Comparison of ENCODE assay signal across 24 cellular contexts in genomic region chr11:113818426-113818825, GRCh38. TPM values are rescaled to one million over a fixed set of nuclear protein-coding genes. Genes with fewer than 3 reads are reported as not detected.
DNase-seq lines count a peak whose midpoint lies in the region; ATAC-seq and TF ChIP-seq lines count a peak whose summit lies in the region.
"Had no signal": no experiment of that assay in that cellular context is flagged by ENCODE, and none has a peak within 500 bp of the region (broad histone marks: within the 10 kb centered on the region; RNA-seq: fewer than 3 reads in every experiment).

No MANE protein-coding gene starts in this region.

- no peak for TF ChIP-seq POLR2A in breast epithelium (IDR thresholded peaks at IDR 0.05)

- no peak for ATAC-seq in naive thymus-derived CD8-positive, alpha-beta T cell
- ATAC-seq: CD8-positive, alpha-beta T cell; GM12878 had no signal

- peak; percentile 64 for DNase-seq in MCF 10A (ENCODE audit: unreplicated experiment)
- DNase-seq in breast epithelium (ENCODE audit: low spot score in 2 of 2), result no peak
- peak; percentile 4 for DNase-seq in choroid plexus epithelial cell (ENCODE audit: low read depth)
- DNase-seq in glomerular visceral epithelial cell (ENCODE audit: extremely low spot score), result peak; percentile 6
- DNase-seq in activated CD4-positive, CD25-positive, alpha-beta regulatory T cell (lab: John Stamatoyannopoulos, UW), result no peak
- DNase-seq in HuH-7.5 (ENCODE audit: low spot score), result no peak
- DNase-seq in naive thymus-derived CD8-positive, alpha-beta T cell, result no peak
- no peak for DNase-seq in ascending aorta (ENCODE audit: low spot score in 2 of 2)
- DNase-seq: 8988T; CD8-positive, alpha-beta T cell; DND-41; GDM1; IMR-90; NCI-H1436; NCI-H2029; NCI-H2171; NCI-H748 treated with DMSO at 0.1 percent for 48 hours; OCI-M1; SJCRH30 had no signal

- intact Hi-C loops in MCF 10A (cut with micrococcal nuclease) (no loop called here), breast epithelium (cut with DNase I; ENCODE audit: low total_unique reads) (no loop called here), ascending aorta (cut with DNase I) (no loop called here)

- H3K36me3 Mint-ChIP-seq in MCF 10A (ENCODE audit: insufficient read depth, unreplicated experiment), result peaks cover 31% of the 10 kb centered on the region
- peaks cover under 1 to 66% (median 41%) of the 10 kb centered on the region in 3 donors for H3K36me3 Mint-ChIP-seq in naive thymus-derived CD8-positive, alpha-beta T cell

- no peak overlapping the region for H3K27ac Mint-ChIP-seq in MCF 10A (ENCODE audit: low read depth, unreplicated experiment)
- peak overlapping the region in 1 of 10 donors; percentile 48 for H3K27ac Mint-ChIP-seq in naive thymus-derived CD8-positive, alpha-beta T cell
- H3K27ac Mint-ChIP-seq: CD8-positive, alpha-beta T cell had no signal

- H3K27me3 ChIP-seq in breast epithelium (no peaks in the 10 kb centered on the region), ascending aorta (no peaks in the 10 kb centered on the region)
- H3K27me3 ChIP-seq: BLaER1, SJCRH30 had no signal

- no peaks in the 10 kb centered on the region for H3K4me1 Mint-ChIP-seq in MCF 10A (ENCODE audit: insufficient read depth, unreplicated experiment)
- no peaks in the 10 kb centered on the region for H3K4me1 Mint-ChIP-seq in naive thymus-derived CD8-positive, alpha-beta T cell

- POLR2A ChIA-PET in MCF 10A (lab: Yijun Ruan, JAX), result no interaction called here
- POLR2A ChIA-PET in naive thymus-derived CD8-positive, alpha-beta T cell (lab: Charles Lee), result no interaction called here

- no peak overlapping the region for H3K4me3 Mint-ChIP-seq in MCF 10A (ENCODE audit: unreplicated experiment)
- no peak overlapping the region for H3K4me3 Mint-ChIP-seq in naive thymus-derived CD8-positive, alpha-beta T cell
- H3K4me3 Mint-ChIP-seq: CD8-positive, alpha-beta T cell had no signal

- no peaks in the 10 kb centered on the region for H3K9me3 ChIP-seq in breast epithelium
- H3K9me3 ChIP-seq in ascending aorta, result no peaks in the 10 kb centered on the region
- H3K9me3 ChIP-seq: BLaER1, SJCRH30 had no signal

- CTCF ChIA-PET in MCF 10A (lab: Yijun Ruan, JAX), result interaction anchor here (0.6 kb wide), 1 partner anchor 413 kb away, joined by 3 read pairs; no protein-coding TSS in a partner anchor

- no peak overlapping the region for H3K4me3 ChIP-seq in breast epithelium
- no peak overlapping the region for H3K4me3 ChIP-seq in choroid plexus epithelial cell (ENCODE audit: low read depth, low read length)
- no peak overlapping the region for H3K4me3 ChIP-seq in ascending aorta
- H3K4me3 ChIP-seq: BLaER1, GM12878, SJCRH30 had no signal

- H3K36me3 ChIP-seq in breast epithelium (no peaks in the 10 kb centered on the region), ascending aorta (peaks cover 25 to 50% of the 10 kb centered on the region in 2 donors)

- TF ChIP-seq CTCF in MCF 10A (IDR thresholded peaks at IDR 0.05; ENCODE audit: unreplicated experiment) (no peak), breast epithelium (IDR thresholded peaks at IDR 0.05) (no peak), choroid plexus epithelial cell (conservative IDR thresholded peaks at IDR 0.05; ENCODE audit: low read depth, low read length) (no peak), ascending aorta (IDR thresholded peaks at IDR 0.05) (no peak)

- no peaks in the 10 kb centered on the region for H3K4me1 ChIP-seq in breast epithelium
- no peaks in the 10 kb centered on the region for H3K4me1 ChIP-seq in ascending aorta
- H3K4me1 ChIP-seq: BLaER1, SJCRH30 had no signal

- no TSS peak for BruUV-seq in MCF 10A (replicated peaks; lab: Mats Ljungman, UMichigan)

- H3K27me3 Mint-ChIP-seq in MCF 10A (ENCODE audit: insufficient read depth, unreplicated experiment), result no peaks in the 10 kb centered on the region
- no peaks in the 10 kb centered on the region for H3K27me3 Mint-ChIP-seq in naive thymus-derived CD8-positive, alpha-beta T cell

- no peaks in the 10 kb centered on the region for H3K9me3 Mint-ChIP-seq in MCF 10A (ENCODE audit: unreplicated experiment)
- no peaks in the 10 kb centered on the region for H3K9me3 Mint-ChIP-seq in naive thymus-derived CD8-positive, alpha-beta T cell
- H3K9me3 Mint-ChIP-seq: CD8-positive, alpha-beta T cell had no signal

- H3K27ac ChIP-seq in breast epithelium, result no peak overlapping the region
- H3K27ac ChIP-seq in ascending aorta, result no peak overlapping the region
- H3K27ac ChIP-seq: BLaER1, RWPE1, SJCRH30 had no signal

RNA-seq across cellular contexts. Expression of gene CLDN25, which starts 38.8 kb away (rescaled TPM):
- total RNA-seq in MCF 10A (2022), result not detected in 2 replicates
- not detected for total RNA-seq in breast epithelium
- total RNA-seq in naive thymus-derived CD8-positive, alpha-beta T cell, result not detected
- polyA plus RNA-seq in naive thymus-derived CD8-positive, alpha-beta T cell, result not detected
- total RNA-seq in ascending aorta, result not detected
- total RNA-seq: CD8-positive, alpha-beta T cell; GM12878; H4; IMR-90; NCI-H460; SJCRH30 had no signal
- polyA plus RNA-seq: GM12878, IMR-90 had no signal

RNA-seq across cellular contexts. Expression of gene ZW10, which starts 44.9 kb away (rescaled TPM):
- total RNA-seq in MCF 10A (2022), result 14.7 and 14.9 TPM in 2 replicates
- total RNA-seq in breast epithelium, result 10 to 100 TPM; 11.5 to 20.8 (median 18.7) TPM
- total RNA-seq in naive thymus-derived CD8-positive, alpha-beta T cell, result 10 to 100 TPM in 1 of 2 experiments, 1 to 10 TPM in 1; 9.8 to 11.1 TPM
- 10 to 100 TPM; 14.7 to 16.3 (median 15.6) TPM for polyA plus RNA-seq in naive thymus-derived CD8-positive, alpha-beta T cell
- 12.3 TPM for total RNA-seq in ascending aorta

RNA-seq across cellular contexts. Expression of gene USP28, which starts 56.9 kb away (rescaled TPM):
- total RNA-seq in MCF 10A (2022), result 15.8 and 17.2 TPM in 2 replicates
- 10 to 100 TPM; 15.5 to 38.5 (median 30.2) TPM for total RNA-seq in breast epithelium
- total RNA-seq in naive thymus-derived CD8-positive, alpha-beta T cell, result 10 to 100 TPM; 21.6 to 22.0 TPM
- 10 to 100 TPM; 13.7 to 69.1 (median 23.8) TPM for polyA plus RNA-seq in naive thymus-derived CD8-positive, alpha-beta T cell
- 2.9 TPM for total RNA-seq in ascending aorta

Comparison
In these comparisons a context has a peak if more than half of its experiments do, and no peak if none do; other contexts are left out.
1. DNase-seq: peak in MCF 10A (single experiment), choroid plexus epithelial cell (single experiment) and glomerular visceral epithelial cell (single experiment); none in breast epithelium (0 of 2), activated CD4-positive, CD25-positive, alpha-beta regulatory T cell (0 of 4), HuH-7.5 (single experiment), naive thymus-derived CD8-positive, alpha-beta T cell (0 of 10) and ascending aorta (0 of 2).